ENCODE assay signal across 17 cellular contexts in the genomic region with DNA sequence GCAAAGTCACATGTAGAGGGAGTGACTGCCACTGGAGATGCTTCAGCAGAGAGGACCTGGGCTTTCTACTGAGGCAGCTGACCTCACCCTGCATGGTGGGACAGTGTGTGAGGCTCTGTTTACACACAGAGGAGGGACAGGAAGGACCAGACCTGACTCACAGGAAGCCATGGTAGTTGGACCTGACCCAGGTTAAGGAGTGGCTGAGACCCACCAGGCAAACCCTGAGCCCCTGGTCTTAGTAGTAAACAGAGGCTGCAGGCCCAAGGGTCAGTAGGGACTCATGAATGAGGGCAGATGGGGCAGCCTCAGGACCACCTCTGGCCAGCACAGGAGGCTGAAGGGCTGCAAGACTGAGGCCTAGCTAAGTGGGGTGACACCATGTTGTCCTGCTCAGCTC.
A peak's percentile ranks its signal among the peaks of the same experiment; 100 is the strongest.
DNase-seq lines count a peak whose midpoint lies in the region; ATAC-seq and TF ChIP-seq lines count a peak whose summit lies in the region.
"Had no signal": no experiment of that assay in that cellular context is flagged by ENCODE, and none has a peak within 500 bp of the region (broad histone marks: within the 10 kb centered on the region; RNA-seq: fewer than 3 reads in every experiment).

No MANE protein-coding gene starts in this region.

- H3K27me3 ChIP-seq in PC-3 (ENCODE audit: low read length) (no peaks in the 10 kb centered on the region), endodermal cell (ENCODE audit: control insufficient read depth, insufficient read depth, low read length, poor library complexity, severe bottlenecking) (no peaks in the 10 kb centered on the region), neuronal stem cell (ENCODE audit: control insufficient read depth in 3 of 3, insufficient read depth in 3 of 3, low read depth in 1 of 3, low read length in 3 of 3) (no peaks in the 10 kb centered on the region)
- H3K27me3 ChIP-seq: BLaER1 had no signal

- peaks cover 32% of the 10 kb centered on the region for H3K4me1 Mint-ChIP-seq in endodermal cell
- H3K4me1 Mint-ChIP-seq in MCF 10A (ENCODE audit: insufficient read depth, unreplicated experiment): no peaks in the 10 kb centered on the region
- H3K4me1 Mint-ChIP-seq: CD4-positive, alpha-beta memory T cell had no signal

- peaks cover 13% of the 10 kb centered on the region for H3K36me3 Mint-ChIP-seq in endodermal cell (ENCODE audit: low read depth)
- no peaks in the 10 kb centered on the region for H3K36me3 Mint-ChIP-seq in MCF 10A (ENCODE audit: insufficient read depth, unreplicated experiment)
- H3K36me3 Mint-ChIP-seq: CD4-positive, alpha-beta memory T cell had no signal

- H3K23ac ChIP-seq in neuronal stem cell (ENCODE audit: low read depth, low read length, poor library complexity): peak overlapping the region; percentile 5

- POLR2A ChIA-PET in PC-3 (lab: Charles Lee; ENCODE audit: unreplicated experiment): no interaction called here
- POLR2A ChIA-PET in MCF 10A (lab: Yijun Ruan, JAX): no interaction called here

- CTCF ChIA-PET in PC-3 (lab: Charles Lee): no interaction called here
- CTCF ChIA-PET in MCF 10A (lab: Yijun Ruan, JAX): no interaction called here

- H3K4me2 ChIP-seq in PC-3 (ENCODE audit: low read length) (no peak overlapping the region), neuronal stem cell (ENCODE audit: insufficient read depth, low read length, poor library complexity, severe bottlenecking) (no peak overlapping the region)
- H3K4me2 ChIP-seq: BLaER1 had no signal

- H3K14ac ChIP-seq in neuronal stem cell (ENCODE audit: low read length): no peak overlapping the region

- H3K4me3 ChIP-seq in PC-3 (ENCODE audit: low read length): no peak overlapping the region
- no peak overlapping the region for H3K4me3 ChIP-seq in endodermal cell (ENCODE audit: low read length)
- no peak overlapping the region for H3K4me3 ChIP-seq in neuronal stem cell (ENCODE audit: low read length in 2 of 2)
- H3K4me3 ChIP-seq: BLaER1, SK-N-MC had no signal

- H3K4ac ChIP-seq in neuronal stem cell (ENCODE audit: low read length): no peak overlapping the region

- H3K36me3 ChIP-seq in PC-3 (ENCODE audit: low read depth, low read length): no peaks in the 10 kb centered on the region
- H3K36me3 ChIP-seq in endodermal cell (ENCODE audit: control insufficient read depth, insufficient read depth, low read length): no peaks in the 10 kb centered on the region
- no peaks in the 10 kb centered on the region for H3K36me3 ChIP-seq in neuronal stem cell (replicated peaks in 1 of 2; ENCODE audit: control insufficient read depth in 2 of 2, insufficient read depth in 2 of 2, low read length in 2 of 2)
- H3K36me3 ChIP-seq: BLaER1 had no signal

- H3K18ac ChIP-seq in neuronal stem cell (ENCODE audit: low read length): peak overlapping the region; percentile 73

- TF ChIP-seq CTCF in PC-3 (conservative IDR thresholded peaks at IDR 0.05; ENCODE audit: low read depth, low read length) (no peak), endodermal cell (conservative IDR thresholded peaks at IDR 0.05) (no peak), MCF 10A (IDR thresholded peaks at IDR 0.05; ENCODE audit: unreplicated experiment) (no peak)

- peak overlapping the region; percentile 73 for H2BK120ac ChIP-seq in neuronal stem cell (ENCODE audit: low read depth, low read length)

- H2BK12ac ChIP-seq in neuronal stem cell (ENCODE audit: low read length): no peak overlapping the region

- H3K9me3 ChIP-seq in PC-3 (ENCODE audit: low read length): no peaks in the 10 kb centered on the region
- peaks cover 11% of the 10 kb centered on the region for H3K9me3 ChIP-seq in endodermal cell (ENCODE audit: control insufficient read depth, low read length)
- peaks cover 0 to 4% of the 10 kb centered on the region in 2 donors for H3K9me3 ChIP-seq in neuronal stem cell (replicated peaks in 1 of 2; ENCODE audit: control insufficient read depth in 2 of 2, insufficient read depth in 1 of 2, low read depth in 1 of 2, low read length in 2 of 2)

- no peak overlapping the region for H3K4me3 Mint-ChIP-seq in endodermal cell
- no peak overlapping the region for H3K4me3 Mint-ChIP-seq in MCF 10A (ENCODE audit: unreplicated experiment)
- H3K4me3 Mint-ChIP-seq: CD4-positive, alpha-beta memory T cell had no signal

- H3K9ac ChIP-seq in PC-3 (ENCODE audit: low read length): no peak overlapping the region
- H3K9ac ChIP-seq in endodermal cell (ENCODE audit: extremely low read depth, low read length, poor library complexity, severe bottlenecking): no peak overlapping the region
- no peak overlapping the region for H3K9ac ChIP-seq in neuronal stem cell (ENCODE audit: low read depth, low read length, poor library complexity)
- H3K9ac ChIP-seq: BLaER1 had no signal

- H3K79me2 ChIP-seq in PC-3 (ENCODE audit: low read length): no peaks in the 10 kb centered on the region

- H2AK5ac ChIP-seq in neuronal stem cell (ENCODE audit: low read depth, low read length): peak overlapping the region; percentile 40

- H3K27ac Mint-ChIP-seq in endodermal cell: no peak overlapping the region
- H3K27ac Mint-ChIP-seq in MCF 10A (ENCODE audit: low read depth, unreplicated experiment): no peak overlapping the region
- H3K27ac Mint-ChIP-seq: CD4-positive, alpha-beta memory T cell had no signal

- peak overlapping the region; percentile 27 for H2BK5ac ChIP-seq in neuronal stem cell (ENCODE audit: low read length)

- peaks cover 13% of the 10 kb centered on the region for H3K9me3 Mint-ChIP-seq in endodermal cell
- no peaks in the 10 kb centered on the region for H3K9me3 Mint-ChIP-seq in MCF 10A (ENCODE audit: unreplicated experiment)

- H4K20me1 ChIP-seq in PC-3 (ENCODE audit: low read length): no peaks in the 10 kb centered on the region
- H4K20me1 ChIP-seq: BLaER1 had no signal

- intact Hi-C loops in PC-3 (cut with micrococcal nuclease) (no loop called here), MCF 10A (cut with micrococcal nuclease) (no loop called here)

- peak overlapping the region; percentile 9 for H4K91ac ChIP-seq in neuronal stem cell (ENCODE audit: low read depth, low read length, poor library complexity)

- no peaks in the 10 kb centered on the region for H3K79me1 ChIP-seq in neuronal stem cell (ENCODE audit: low read depth, low read length)

- DNase-seq in HT1080 (ENCODE audit: low read depth) (peak; percentile 75), PC-3 (peak; percentile 41), endodermal cell (peak; percentile 25), neuronal stem cell (ENCODE audit: low spot score) (no peak), MCF 10A (ENCODE audit: unreplicated experiment) (no peak)
- DNase-seq in activated CD4-positive, CD25-positive, alpha-beta regulatory T cell treated with anti-CD3 and anti-CD28 coated beads, Interleukin-2, amount 50 U/mL, for 72 hours: no peak
- DNase-seq: CD4-positive, alpha-beta memory T cell; DMS153; GF-D8; GOT3; KBM-7; NCI-H1417; NCI-H187; SHP77 had no signal

- H3K27me3 Mint-ChIP-seq in endodermal cell (ENCODE audit: insufficient read depth) (no peaks in the 10 kb centered on the region), MCF 10A (ENCODE audit: insufficient read depth, unreplicated experiment) (no peaks in the 10 kb centered on the region)

- peak; percentile 18; the same call in 1 of the 2 replicates for ATAC-seq in PC-3
- no peak for ATAC-seq in HG03520 (IDR thresholded peaks at IDR 0.05; ENCODE audit: unreplicated experiment)

- 0 out of 2 replicates have a peak, but pooled peaks cover 6% of the 10 kb centered on the region for H3K4me1 ChIP-seq in PC-3 (ENCODE audit: insufficient read depth, low read length)
- H3K4me1 ChIP-seq in endodermal cell (ENCODE audit: control insufficient read depth, insufficient read depth, low read length): peaks cover 14% of the 10 kb centered on the region
- H3K4me1 ChIP-seq in neuronal stem cell (ENCODE audit: control insufficient read depth in 2 of 2, insufficient read depth in 1 of 2, low read depth in 1 of 2, low read length in 2 of 2): peaks cover 0 to 17% of the 10 kb centered on the region in 2 donors

- H2BK15ac ChIP-seq in neuronal stem cell (ENCODE audit: low read length): peak overlapping the region; percentile 83

- H2AFZ ChIP-seq in PC-3 (ENCODE audit: low read length) (no peak overlapping the region), neuronal stem cell (ENCODE audit: low read length) (no peak overlapping the region)

- H3K27ac ChIP-seq in PC-3 (ENCODE audit: low read length) (no peak overlapping the region), endodermal cell (ENCODE audit: low read depth, low read length) (no peak overlapping the region), neuronal stem cell (replicated peaks; ENCODE audit: low read length) (no peak overlapping the region)
- H3K27ac ChIP-seq: BLaER1, SK-N-MC had no signal

- H4K8ac ChIP-seq in neuronal stem cell (ENCODE audit: low read depth, low read length): no peak overlapping the region

- no peaks in the 10 kb centered on the region for H3K9me2 ChIP-seq in PC-3 (replicated peaks; ENCODE audit: low read length)

- H3F3A ChIP-seq in PC-3 (ENCODE audit: low read length, unreplicated experiment): no peaks in the 10 kb centered on the region

- BruUV-seq in PC-3 (replicated peaks; lab: Mats Ljungman, UMichigan) (no TSS peak), MCF 10A (replicated peaks; lab: Mats Ljungman, UMichigan) (no TSS peak)

Comparison
In these comparisons a context has a peak if more than half of its experiments do, and no peak if none do; other contexts are left out.
1. DNase-seq: peak in HT1080 (single experiment), PC-3 (single experiment) and endodermal cell (single experiment); none in neuronal stem cell (single experiment), activated CD4-positive, CD25-positive, alpha-beta regulatory T cell treated with anti-CD3 and anti-CD28 coated beads, Interleukin-2, amount 50 U/mL, for 72 hours (single experiment) and MCF 10A (single experiment).